2 cellular contexts compared by ENCODE assay signal in genomic region chr1:156246241-156246761, GRCh38.
TF ChIP-seq lines count a peak whose summit lies in the region.

No MANE protein-coding gene starts in this region.

TF ChIP-seq in HepG2, 621 proteins besides CTCF, POLR2A, EP300 and RAD21:
- no peak for TF ChIP-seq POGZ (CRISPR knock-in tag; IDR thresholded peaks at IDR 0.05)
- TF ChIP-seq ZNF619 (CRISPR knock-in tag; IDR thresholded peaks at IDR 0.05), result 0 out of 2 replicates have a peak, but pooled peaks have one; percentile 10
- TF ChIP-seq ZFP91 (CRISPR knock-in tag; IDR thresholded peaks at IDR 0.05; ENCODE audit: borderline replicate concordance), result 0 out of 2 replicates have a peak, but pooled peaks have one; percentile 1
- TF ChIP-seq RNF2 (conservative IDR thresholded peaks at IDR 0.05; ENCODE audit: low read depth), result 0 out of 2 replicates have a peak, but pooled peaks have one; percentile 7
- 0 out of 4 replicates have a peak, but pooled peaks of 1 of the 2 experiments have one; percentile 0 for TF ChIP-seq HMGXB4 (CRISPR knock-in tag; IDR thresholded peaks at IDR 0.05; ENCODE audit: borderline replicate concordance in 1 of 2, low read depth in 1 of 2)

TF ChIP-seq in endothelial cell of umbilical vein, 7 proteins besides CTCF, POLR2A, EP300 and RAD21:
- TF ChIP-seq FOS (IDR thresholded peaks at IDR 0.05; ENCODE audit: borderline replicate concordance, insufficient read depth, low read length) (no peak), POLR2AphosphoS5 (IDR thresholded peaks at IDR 0.05; ENCODE audit: insufficient read depth, low read depth, low read length) (no peak), MAX (IDR thresholded peaks at IDR 0.05; ENCODE audit: insufficient read depth, insufficient read length) (no peak), GATA2 (IDR thresholded peaks at IDR 0.05; ENCODE audit: insufficient read depth, insufficient read length, low read depth, low read length) (no peak), MYC (IDR thresholded peaks at IDR 0.05; ENCODE audit: low read depth, low read length) (no peak), JUN (IDR thresholded peaks at IDR 0.05; ENCODE audit: borderline replicate concordance, insufficient read depth, insufficient read length, low read depth) (no peak)
